8 cellular contexts compared by ENCODE assay signal in the genomic region with DNA sequence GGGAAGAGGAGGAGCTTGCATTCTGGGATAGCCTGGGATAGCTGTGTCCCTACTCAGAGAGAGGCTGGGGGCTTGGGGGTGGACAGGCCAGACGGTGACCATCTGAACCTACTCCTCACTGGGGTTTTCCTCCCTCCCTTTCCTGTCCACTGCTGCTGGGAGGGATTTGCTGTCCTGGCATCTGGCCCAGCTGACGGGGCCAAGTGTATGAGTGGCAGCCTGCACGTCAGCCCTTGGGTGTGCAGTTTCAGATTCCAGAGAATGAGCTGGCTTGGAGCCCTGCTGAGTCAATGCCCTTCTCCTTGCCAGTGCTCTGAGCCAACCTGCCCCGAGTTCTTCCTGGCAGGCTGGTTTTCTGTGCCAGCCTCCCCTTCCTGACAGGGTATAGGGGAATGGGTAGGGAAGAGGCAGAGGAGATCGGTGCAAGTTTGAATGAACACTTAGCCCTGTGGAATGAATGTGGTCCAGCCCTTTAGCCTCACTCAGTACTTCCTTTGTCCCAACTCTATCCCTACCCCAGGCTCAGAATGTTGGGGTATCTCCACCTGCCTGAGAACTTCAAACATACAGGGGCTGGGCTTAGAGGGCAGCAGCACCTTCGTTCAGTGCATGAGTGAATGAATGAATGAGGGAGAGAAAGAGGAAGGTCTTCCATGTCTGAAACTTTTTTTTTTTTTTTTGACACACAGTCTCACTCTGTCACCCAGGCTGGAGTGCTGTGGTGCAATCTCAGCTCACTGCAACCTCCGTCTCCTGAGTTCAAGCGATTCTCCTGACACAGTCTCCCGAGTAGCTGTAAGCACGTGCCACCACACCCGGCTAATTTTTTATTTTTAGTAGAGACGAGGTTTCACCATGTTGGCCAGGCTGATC. TPM values are rescaled to one million over a fixed set of nuclear protein-coding genes. Genes with fewer than 3 reads are reported as not detected.
A peak's percentile ranks its signal among the peaks of the same experiment; 100 is the strongest.
DNase-seq lines count a peak whose midpoint lies in the region; ATAC-seq, FAIRE-seq and TF ChIP-seq lines count a peak whose summit lies in the region.

No MANE protein-coding gene starts in this region.

- H2AK5ac ChIP-seq in neuronal stem cell (ENCODE audit: low read depth, low read length): no peak overlapping the region

- H3K9ac ChIP-seq in neuronal stem cell (ENCODE audit: low read depth, low read length, poor library complexity): no peak overlapping the region

- H3K18ac ChIP-seq in neuronal stem cell (ENCODE audit: low read length): peak overlapping the region; percentile 2

- H3K4me3 ChIP-seq in fibroblast of mammary gland (ENCODE audit: control insufficient read depth, low read depth, low read length) (no peak overlapping the region), neuronal stem cell (ENCODE audit: low read length in 2 of 2) (no peak overlapping the region)

- no peak overlapping the region for H3K14ac ChIP-seq in neuronal stem cell (ENCODE audit: low read length)

- H3K4me1 ChIP-seq in neuronal stem cell (ENCODE audit: control insufficient read depth in 2 of 2, insufficient read depth in 1 of 2, low read depth in 1 of 2, low read length in 2 of 2): peaks cover 9% of the 10 kb centered on the region in 2 donors

- H3K36me3 Mint-ChIP-seq in T-helper 2 cell treated with Interferon-gamma antibody and Interleukin-4, amounts not matched to agents 5 μg/mL and 100 μg/mL, for 36 hours (ENCODE audit: low read depth): no peaks in the 10 kb centered on the region
- no peaks in the 10 kb centered on the region for H3K36me3 Mint-ChIP-seq in effector memory CD8-positive, alpha-beta T cell (ENCODE audit: insufficient read depth)

- H2BK12ac ChIP-seq in neuronal stem cell (ENCODE audit: low read length): no peak overlapping the region

- H3K27me3 ChIP-seq in neuronal stem cell (ENCODE audit: control insufficient read depth in 3 of 3, insufficient read depth in 3 of 3, low read depth in 1 of 3, low read length in 3 of 3): peaks cover 0 to 23% (median 23%) of the 10 kb centered on the region in 3 experiments

- no peaks in the 10 kb centered on the region for H3K79me1 ChIP-seq in neuronal stem cell (ENCODE audit: low read depth, low read length)

- H2BK5ac ChIP-seq in neuronal stem cell (ENCODE audit: low read length): no peak overlapping the region

- no peak overlapping the region for H4K8ac ChIP-seq in neuronal stem cell (ENCODE audit: low read depth, low read length)

- H2BK120ac ChIP-seq in neuronal stem cell (ENCODE audit: low read depth, low read length): no peak overlapping the region

- H2BK15ac ChIP-seq in neuronal stem cell (ENCODE audit: low read length): no peak overlapping the region

- peak overlapping the region; percentile 40 for H3K4me3 Mint-ChIP-seq in T-helper 2 cell treated with Interferon-gamma antibody and Interleukin-4, amounts not matched to agents 5 μg/mL and 100 μg/mL, for 36 hours
- H3K4me3 Mint-ChIP-seq in effector memory CD8-positive, alpha-beta T cell: peak overlapping the region in 1 of 2 donors; percentile 5

- FAIRE-seq in HTR-8/SVneo (lab: Jason Lieb, UNC): peak; percentile 97

- H3K4me2 ChIP-seq in neuronal stem cell (ENCODE audit: insufficient read depth, low read length, poor library complexity, severe bottlenecking): no peak overlapping the region

- no peaks in the 10 kb centered on the region for H3K9me3 Mint-ChIP-seq in T-helper 2 cell treated with Interferon-gamma antibody and Interleukin-4, amounts not matched to agents 5 μg/mL and 100 μg/mL, for 36 hours
- H3K9me3 Mint-ChIP-seq in effector memory CD8-positive, alpha-beta T cell: no peaks in the 10 kb centered on the region

- H3K9me3 ChIP-seq in neuronal stem cell (replicated peaks in 1 of 2; ENCODE audit: control insufficient read depth in 2 of 2, insufficient read depth in 1 of 2, low read depth in 1 of 2, low read length in 2 of 2): peaks cover 0 to 2% of the 10 kb centered on the region in 2 donors

- H3K27me3 Mint-ChIP-seq in T-helper 2 cell treated with Interferon-gamma antibody and Interleukin-4, amounts not matched to agents 5 μg/mL and 100 μg/mL, for 36 hours (ENCODE audit: low read depth): peaks cover 19% of the 10 kb centered on the region
- H3K27me3 Mint-ChIP-seq in effector memory CD8-positive, alpha-beta T cell: peaks cover 31 to 35% of the 10 kb centered on the region in 2 donors

- no peaks in the 10 kb centered on the region for H3K36me3 ChIP-seq in neuronal stem cell (replicated peaks in 1 of 2; ENCODE audit: control insufficient read depth in 2 of 2, insufficient read depth in 2 of 2, low read length in 2 of 2)

- peaks cover 15% of the 10 kb centered on the region for H3K4me1 Mint-ChIP-seq in T-helper 2 cell treated with Interferon-gamma antibody and Interleukin-4, amounts not matched to agents 5 μg/mL and 100 μg/mL, for 36 hours (ENCODE audit: low read depth)
- peaks cover 5 to 15% of the 10 kb centered on the region in 2 donors for H3K4me1 Mint-ChIP-seq in effector memory CD8-positive, alpha-beta T cell (ENCODE audit: low read depth in 2 of 2)

- no peak for ATAC-seq in GM19328 (IDR thresholded peaks at IDR 0.05; ENCODE audit: unreplicated experiment)
- no peak for ATAC-seq in effector memory CD8-positive, alpha-beta T cell (replicated peaks)

- peak; percentile 84 for DNase-seq in Ammon's horn (ENCODE audit: low spot score)
- DNase-seq in HTR-8/SVneo (ENCODE audit: insufficient read length, low spot score): peak; percentile 95
- peak; percentile 30 for DNase-seq in T-helper 2 cell treated with Interferon-gamma antibody and Interleukin-4, amounts not matched to agents 5 μg/mL and 100 μg/mL, for 36 hours (ENCODE audit: low spot score)
- peak; percentile 99 for DNase-seq in fibroblast of mammary gland (ENCODE audit: low read depth)
- no peak for DNase-seq in neuronal stem cell (ENCODE audit: low spot score)
- DNase-seq in effector memory CD8-positive, alpha-beta T cell: no peak
- no peak for DNase-seq in NCI-H526 (lab: John Stamatoyannopoulos, UW)

- WGBS in neuronal stem cell (ENCODE audit: extremely low coverage in 2 of 2, insufficient read length in 2 of 2, insufficient replicate concordance in 1 of 2), 2 donors: no CpG with 5 or more reads among the region's 12 CpGs

- H3K27ac Mint-ChIP-seq in T-helper 2 cell treated with Interferon-gamma antibody and Interleukin-4, amounts not matched to agents 5 μg/mL and 100 μg/mL, for 36 hours: no peak overlapping the region
- no peak overlapping the region for H3K27ac Mint-ChIP-seq in effector memory CD8-positive, alpha-beta T cell

- no peak overlapping the region for H2AFZ ChIP-seq in neuronal stem cell (ENCODE audit: low read length)

- H4K91ac ChIP-seq in neuronal stem cell (ENCODE audit: low read depth, low read length, poor library complexity): no peak overlapping the region

- no peak overlapping the region for H3K27ac ChIP-seq in neuronal stem cell (replicated peaks; ENCODE audit: low read length)

- TF ChIP-seq CTCF in fibroblast of mammary gland (conservative IDR thresholded peaks at IDR 0.05; ENCODE audit: control insufficient read depth, insufficient read depth, low read depth, low read length): no peak

- no peak overlapping the region for H3K23ac ChIP-seq in neuronal stem cell (ENCODE audit: low read depth, low read length, poor library complexity)

- no peak overlapping the region for H3K4ac ChIP-seq in neuronal stem cell (ENCODE audit: low read length)

RNA-seq across cellular contexts. Expression of a gene that starts 1.8 kb away (rescaled TPM):
- 2.7 TPM for polyA plus RNA-seq in neuronal stem cell (2013, experiment 1 of 2)
- polyA plus RNA-seq in neuronal stem cell (2013, experiment 2 of 2): 3.0 TPM

RNA-seq across cellular contexts. Expression of a gene that starts 19.1 kb away (rescaled TPM):
- polyA plus RNA-seq in neuronal stem cell (2013, experiment 1 of 2): 0.50 TPM
- 0.57 TPM for polyA plus RNA-seq in neuronal stem cell (2013, experiment 2 of 2)

RNA-seq across cellular contexts. Expression of a gene that starts 28.0 kb away (rescaled TPM):
- polyA plus RNA-seq in neuronal stem cell (2013, experiment 1 of 2): 104 TPM
- polyA plus RNA-seq in neuronal stem cell (2013, experiment 2 of 2): 102 TPM

RNA-seq across cellular contexts. Expression of a gene that starts 40.9 kb away (rescaled TPM):
- 2,413 TPM for polyA plus RNA-seq in neuronal stem cell (2013, experiment 1 of 2)
- polyA plus RNA-seq in neuronal stem cell (2013, experiment 2 of 2): 2,325 TPM

RNA-seq across cellular contexts. Expression of a gene that starts 41.0 kb away (rescaled TPM):
- 187 TPM for polyA plus RNA-seq in neuronal stem cell (2013, experiment 1 of 2)
- 184 TPM for polyA plus RNA-seq in neuronal stem cell (2013, experiment 2 of 2)

Comparison
In these comparisons a context has a peak if more than half of its experiments do, and no peak if none do; other contexts are left out.
1. DNase-seq: peak in Ammon's horn (single experiment), HTR-8/SVneo (single experiment), T-helper 2 cell treated with Interferon-gamma antibody and Interleukin-4, amounts not matched to agents 5 μg/mL and 100 μg/mL, for 36 hours (single experiment) and fibroblast of mammary gland (single experiment); none in neuronal stem cell (single experiment), effector memory CD8-positive, alpha-beta T cell (0 of 3) and NCI-H526 (0 of 2).